11 cellular contexts compared by ENCODE assay signal in genomic region chr13:40352807-40353562, GRCh38.
DNase-seq lines count a peak whose midpoint lies in the region; ATAC-seq, FAIRE-seq and TF ChIP-seq lines count a peak whose summit lies in the region.
"Had no signal": no experiment of that assay in that cellular context is flagged by ENCODE, and none has a peak within 500 bp of the region (broad histone marks: within the 10 kb centered on the region; RNA-seq: fewer than 3 reads in every experiment).

No MANE protein-coding gene starts in this region.

- BruUV-seq in HepG2 (replicated peaks; lab: Mats Ljungman, UMichigan) = no TSS peak

- H3K4me1 Mint-ChIP-seq in CD4-positive, alpha-beta T cell (ENCODE audit: low read depth) = peaks cover 41% of the 10 kb centered on the region
- H3K4me1 Mint-ChIP-seq: activated naive CD8-positive, alpha-beta T cell treated with anti-CD3 and anti-CD28 coated beads, Interleukin-2, amount 10 ng/mL, durations not matched to agents 7 days and 5 days had no signal

- H3K79me2 ChIP-seq in HepG2 (ENCODE audit: insufficient read depth, low read length) (no peaks in the 10 kb centered on the region), osteoblast (ENCODE audit: insufficient read depth, low read length) (no peaks in the 10 kb centered on the region)

- no peaks in the 10 kb centered on the region for H3K27me3 Mint-ChIP-seq in CD4-positive, alpha-beta T cell
- H3K27me3 Mint-ChIP-seq: activated naive CD8-positive, alpha-beta T cell treated with anti-CD3 and anti-CD28 coated beads, Interleukin-2, amount 10 ng/mL, durations not matched to agents 7 days and 5 days had no signal

- H3K4me2 ChIP-seq in HepG2 (ENCODE audit: low read depth, low read length) (no peak overlapping the region), osteoblast (ENCODE audit: insufficient read depth, low read length) (peak overlapping the region; percentile 51)

- H3K4me3 Mint-ChIP-seq in CD4-positive, alpha-beta T cell = no peak overlapping the region
- H3K4me3 Mint-ChIP-seq: activated naive CD8-positive, alpha-beta T cell treated with anti-CD3 and anti-CD28 coated beads, Interleukin-2, amount 10 ng/mL, durations not matched to agents 7 days and 5 days had no signal

- intact Hi-C loops in right lobe of liver (cut with DNase I) = no loop called here
- intact Hi-C loops in HepG2 (cut with micrococcal nuclease; ENCODE audit: unreplicated experiment) = no loop called here
- intact Hi-C loops in Right ventricle myocardium superior (cut with DNase I) = no loop called here
- intact Hi-C loops in CD4-positive, alpha-beta T cell (cut with DNase I, micrococcal nuclease) = no loop called here

- CTCF ChIA-PET in HepG2 (lab: Yijun Ruan, JAX; ENCODE audit: low intra/inter-chr PET ratio, low total read pairs) = no interaction called here
- CTCF ChIA-PET in CD4-positive, alpha-beta T cell (lab: Charles Lee) = no interaction called here

- TF ChIP-seq EP300 in HepG2 (IDR thresholded peaks at IDR 0.05; ENCODE audit: low read depth in 2 of 2, low read length in 2 of 2) (no peak), HepG2 (CRISPR knock-in tag; IDR thresholded peaks at IDR 0.05; ENCODE audit: borderline replicate concordance) (no peak)

- ATAC-seq in right lobe of liver (no peak), HepG2 (no peak), Right ventricle myocardium superior (ENCODE audit: poor library complexity) (peak; percentile 73)
- no peak for ATAC-seq in CD4-positive, alpha-beta T cell (ENCODE audit: poor library complexity)

- no peak overlapping the region for H2AFZ ChIP-seq in HepG2 (ENCODE audit: low read length)
- no peak overlapping the region for H2AFZ ChIP-seq in osteoblast (ENCODE audit: low read length)

- H3K9ac ChIP-seq in HepG2 (ENCODE audit: insufficient read depth, low read depth, low read length) = no peak overlapping the region

- H3K9me3 ChIP-seq in right lobe of liver = no peaks in the 10 kb centered on the region
- no peaks in the 10 kb centered on the region for H3K9me3 ChIP-seq in HepG2 (ENCODE audit: low read length)
- no peaks in the 10 kb centered on the region for H3K9me3 ChIP-seq in osteoblast (ENCODE audit: low read depth, low read length)
- H3K9me3 ChIP-seq in CD4-positive, alpha-beta T cell (ENCODE audit: control insufficient read depth, low read length) = no peaks in the 10 kb centered on the region

- H3K9me3 Mint-ChIP-seq in CD4-positive, alpha-beta T cell = no peaks in the 10 kb centered on the region
- H3K9me3 Mint-ChIP-seq: activated naive CD8-positive, alpha-beta T cell treated with anti-CD3 and anti-CD28 coated beads, Interleukin-2, amount 10 ng/mL, durations not matched to agents 7 days and 5 days had no signal

- in situ Hi-C loops in HepG2 (cut with HindIII; ENCODE audit: extremely low pct_ligation_motif_present, low pct_unique_long_range_greater_than_20kb) = no loop called here

- H3K4me1 ChIP-seq in right lobe of liver (peaks cover 0 to 25% (median 11%) of the 10 kb centered on the region in 4 donors), HepG2 (ENCODE audit: insufficient read depth, low read length) (peaks cover 76% of the 10 kb centered on the region), osteoblast (ENCODE audit: insufficient read depth, low read length) (peaks cover 10% of the 10 kb centered on the region)

- H3K4me3 ChIP-seq in right lobe of liver (no peak overlapping the region), HepG2 (replicated peaks in 1 of 3; ENCODE audit: insufficient read depth in 1 of 3, low read depth in 2 of 3, low read length in 3 of 3) (no peak overlapping the region), osteoblast (ENCODE audit: insufficient read depth, low read length) (no peak overlapping the region)

- TF ChIP-seq RAD21 in HepG2 (CRISPR knock-in tag; IDR thresholded peaks at IDR 0.05) = no peak

- WGBS in right lobe of liver (ENCODE audit: insufficient coverage, low coverage, low lambda C conversion rate, missing lambda C conversion rate) = 86% methylated on average over 6 of the region's 6 CpGs
- WGBS in HepG2 (ENCODE audit: low lambda C conversion rate) = 77% methylated on average over 6 of the region's 6 CpGs

- no peak overlapping the region for H3K27ac Mint-ChIP-seq in CD4-positive, alpha-beta T cell
- H3K27ac Mint-ChIP-seq: activated naive CD8-positive, alpha-beta T cell treated with anti-CD3 and anti-CD28 coated beads, Interleukin-2, amount 10 ng/mL, durations not matched to agents 7 days and 5 days had no signal

- no peaks in the 10 kb centered on the region for H3K36me3 Mint-ChIP-seq in CD4-positive, alpha-beta T cell (ENCODE audit: low read depth)

- no peak for TF ChIP-seq CTCF in right lobe of liver (IDR thresholded peaks at IDR 0.05)
- no peak for TF ChIP-seq CTCF in HepG2 (CRISPR knock-in tag; IDR thresholded peaks at IDR 0.05)
- TF ChIP-seq CTCF in osteoblast (IDR thresholded peaks at IDR 0.05; ENCODE audit: extremely low read depth, low read depth, low read length) = no peak
- no peak for TF ChIP-seq CTCF in CD4-positive, alpha-beta T cell (IDR thresholded peaks at IDR 0.05)

- no peaks in the 10 kb centered on the region for H4K20me1 ChIP-seq in HepG2 (ENCODE audit: insufficient read depth, low read length)
- H4K20me1 ChIP-seq in osteoblast (ENCODE audit: insufficient read depth, low read length) = no peaks in the 10 kb centered on the region

- H3K27me3 ChIP-seq in right lobe of liver = no peaks in the 10 kb centered on the region
- no peaks in the 10 kb centered on the region for H3K27me3 ChIP-seq in HepG2 (ENCODE audit: control insufficient read depth in 1 of 2, insufficient read depth in 2 of 2, low read length in 2 of 2)
- no peaks in the 10 kb centered on the region for H3K27me3 ChIP-seq in osteoblast (ENCODE audit: insufficient read depth, low read length)
- H3K27me3 ChIP-seq in CD4-positive, alpha-beta T cell (ENCODE audit: control insufficient read depth, insufficient read depth, low read length) = no peaks in the 10 kb centered on the region

- DNase-seq in right lobe of liver (peak in 1 of 3 donors; percentile 54), HepG2 (ENCODE audit: low spot score) (no peak), Right ventricle myocardium superior (peak; percentile 45), osteoblast (ENCODE audit: insufficient read length, low spot score, missing footprints) (no peak), GF-D8 (lab: John Stamatoyannopoulos, UW) (no peak), NK-92 (lab: John Stamatoyannopoulos, UW; ENCODE audit: unreplicated experiment) (no peak)
- no peak for DNase-seq in activated naive CD4-positive, alpha-beta T cell treated with anti-CD3 and anti-CD28 coated beads, Interleukin-2, amount 50 U/mL, for 16 hours
- no peak for DNase-seq in CD4-positive, alpha-beta T cell
- DNase-seq: activated naive CD8-positive, alpha-beta T cell treated with anti-CD3 and anti-CD28 coated beads, Interleukin-2, amount 10 ng/mL, durations not matched to agents 7 days and 5 days; NCI-H1092; NCI-H526 treated with DMSO at 0.1 percent for 48 hours had no signal

- FAIRE-seq in HepG2 (lab: Jason Lieb, UNC) = no peak

- TF ChIP-seq POLR2A in right lobe of liver (IDR thresholded peaks at IDR 0.05) (no peak), HepG2 (IDR thresholded peaks at IDR 0.05; ENCODE audit: insufficient read depth in 1 of 2, low read depth in 2 of 2, low read length in 2 of 2) (no peak)

- H3K27ac ChIP-seq in right lobe of liver (peak overlapping the region in 2 of 3 donors; percentile 83 to 100), HepG2 (ENCODE audit: extremely low read length, insufficient read depth, low read length) (no peak overlapping the region), osteoblast (ENCODE audit: low read depth, low read length) (no peak overlapping the region)
- no peak overlapping the region for H3K27ac ChIP-seq in CD4-positive, alpha-beta T cell (ENCODE audit: low read depth, low read length)

- H3K36me3 ChIP-seq in right lobe of liver = no peaks in the 10 kb centered on the region
- H3K36me3 ChIP-seq in HepG2 (replicated peaks in 1 of 2; ENCODE audit: control insufficient read depth in 1 of 2, insufficient read depth in 2 of 2, low read length in 2 of 2) = no peaks in the 10 kb centered on the region
- no peaks in the 10 kb centered on the region for H3K36me3 ChIP-seq in osteoblast (ENCODE audit: insufficient read depth, low read length)

- POLR2A ChIA-PET in HepG2 (lab: Yijun Ruan, JAX) = no interaction called here
- POLR2A ChIA-PET in CD4-positive, alpha-beta T cell (lab: Charles Lee) = interaction anchor here (0.6 kb wide), 1 partner anchor 253 kb away, joined by 5 read pairs; no protein-coding TSS in a partner anchor

TF ChIP-seq in HepG2, 621 proteins besides CTCF, POLR2A, EP300 and RAD21 (continues in another document):
- no peak for TF ChIP-seq HNF4A (CRISPR knock-in tag; IDR thresholded peaks at IDR 0.05)
- no peak for TF ChIP-seq HOXA3 (CRISPR knock-in tag; IDR thresholded peaks at IDR 0.05)
- no peak for TF ChIP-seq CEBPG (CRISPR knock-in tag; IDR thresholded peaks at IDR 0.05)
- no peak for TF ChIP-seq IRF2 (CRISPR knock-in tag; IDR thresholded peaks at IDR 0.05)
- TF ChIP-seq ZNF704 (CRISPR knock-in tag; IDR thresholded peaks at IDR 0.05; ENCODE audit: borderline replicate concordance) = no peak
- no peak for TF ChIP-seq TAF15 (IDR thresholded peaks at IDR 0.05; ENCODE audit: low read depth, low read length, poor library complexity, severe bottlenecking)
- no peak for TF ChIP-seq SYNCRIP (IDR thresholded peaks at IDR 0.05; ENCODE audit: insufficient read depth, low read depth, low read length)
- no peak for TF ChIP-seq NKX3-1 (CRISPR knock-in tag; IDR thresholded peaks at IDR 0.05)
- TF ChIP-seq ZNF724P (CRISPR knock-in tag; IDR thresholded peaks at IDR 0.05; ENCODE audit: borderline replicate concordance) = no peak
- no peak for TF ChIP-seq ZNF576 (CRISPR knock-in tag; IDR thresholded peaks at IDR 0.05)
- TF ChIP-seq PHF5A (CRISPR knock-in tag; IDR thresholded peaks at IDR 0.05; ENCODE audit: low read depth, unreplicated experiment) = no peak
- TF ChIP-seq ZNF782 (CRISPR knock-in tag; IDR thresholded peaks at IDR 0.05; ENCODE audit: borderline replicate concordance) = no peak
- no peak for TF ChIP-seq ZEB1 (IDR thresholded peaks at IDR 0.05; ENCODE audit: insufficient replicate concordance, low read depth)

Comparison
In these comparisons a context has a peak if more than half of its experiments do, and no peak if none do; other contexts are left out.
1. H3K27ac ChIP-seq: peak in right lobe of liver (2 of 3); none in HepG2 (single experiment), osteoblast (single experiment) and CD4-positive, alpha-beta T cell (single experiment).